Comparison of ENCODE assay signal across 8 cellular contexts in genomic region chr5:180072256-180072548, GRCh38. TPM values are rescaled to one million over a fixed set of nuclear protein-coding genes. Genes with fewer than 3 reads are reported as not detected.
DNase-seq lines count a peak whose midpoint lies in the region; ATAC-seq and TF ChIP-seq lines count a peak whose summit lies in the region.

No MANE protein-coding gene starts in this region.

- peak overlapping the region; percentile 60 for H3K4me3 Mint-ChIP-seq in activated CD4-positive, alpha-beta T cell treated with anti-CD3 and anti-CD28 coated beads, Interleukin-2, amount 10 ng/mL, durations not matched to agents 7 days and 5 days
- peak overlapping the region; percentile 38 for H3K4me3 Mint-ChIP-seq in mesothelial cell of epicardium

- H3K4me1 ChIP-seq in thoracic aorta (ENCODE audit: control insufficient read depth in 1 of 2, low read depth in 2 of 2): peaks cover 0 to 30% of the 10 kb centered on the region in 2 donors

- H3K27ac ChIP-seq in angular gyrus (ENCODE audit: low read depth, low read length): peak overlapping the region; percentile 96
- peak overlapping the region; percentile 93 to 94 for H3K27ac ChIP-seq in thoracic aorta

- peak overlapping the region; percentile 98 for H3K4me3 ChIP-seq in thoracic aorta

- H3K9me3 ChIP-seq in thoracic aorta: no peaks in the 10 kb centered on the region

- H3K36me3 Mint-ChIP-seq in activated CD4-positive, alpha-beta T cell treated with anti-CD3 and anti-CD28 coated beads, Interleukin-2, amount 10 ng/mL, durations not matched to agents 7 days and 5 days (ENCODE audit: low read depth): no peaks in the 10 kb centered on the region
- no peaks in the 10 kb centered on the region for H3K36me3 Mint-ChIP-seq in mesothelial cell of epicardium

- no peak for DNase-seq in activated CD4-positive, alpha-beta T cell treated with anti-CD3 and anti-CD28 coated beads, Interleukin-2, amount 10 ng/mL, durations not matched to agents 7 days and 5 days
- no peak for DNase-seq in activated CD4-positive, alpha-beta T cell treated with anti-CD3 and anti-CD28 coated beads for 48 hours
- DNase-seq in mesothelial cell of epicardium (ENCODE audit: low spot score in 2 of 2, unreplicated experiment in 2 of 2) (no peak), thoracic aorta (ENCODE audit: low spot score) (no peak)

- no peaks in the 10 kb centered on the region for H3K9me3 Mint-ChIP-seq in activated CD4-positive, alpha-beta T cell treated with anti-CD3 and anti-CD28 coated beads, Interleukin-2, amount 10 ng/mL, durations not matched to agents 7 days and 5 days
- H3K9me3 Mint-ChIP-seq in mesothelial cell of epicardium: no peaks in the 10 kb centered on the region

- POLR2A ChIA-PET in activated CD4-positive, alpha-beta T cell treated with anti-CD3 and anti-CD28 coated beads, Interleukin-2, amount 10 ng/mL, durations not matched to agents 7 days and 5 days (lab: Charles Lee): no interaction called here

- TF ChIP-seq CTCF in mesothelial cell of epicardium (IDR thresholded peaks at IDR 0.05; ENCODE audit: unreplicated experiment) (no peak), thoracic aorta (IDR thresholded peaks at IDR 0.05) (no peak)

- H3K36me3 ChIP-seq in thoracic aorta: no peaks in the 10 kb centered on the region

- CTCF ChIA-PET in activated CD4-positive, alpha-beta T cell treated with anti-CD3 and anti-CD28 coated beads, Interleukin-2, amount 10 ng/mL, durations not matched to agents 7 days and 5 days (lab: Charles Lee): no interaction called here

- ATAC-seq in thoracic aorta (ENCODE audit: insufficient number of reproducible peaks, low FRiP score, low read depth) (no peak), GM19463 (IDR thresholded peaks at IDR 0.05; ENCODE audit: unreplicated experiment) (no peak), HG02763 (IDR thresholded peaks at IDR 0.05; ENCODE audit: unreplicated experiment) (no peak), HG03521 (IDR thresholded peaks at IDR 0.05; ENCODE audit: unreplicated experiment) (no peak)

- peaks cover 20% of the 10 kb centered on the region for H3K4me1 Mint-ChIP-seq in activated CD4-positive, alpha-beta T cell treated with anti-CD3 and anti-CD28 coated beads, Interleukin-2, amount 10 ng/mL, durations not matched to agents 7 days and 5 days
- H3K4me1 Mint-ChIP-seq in mesothelial cell of epicardium: peaks cover 32% of the 10 kb centered on the region

- H3K27ac Mint-ChIP-seq in activated CD4-positive, alpha-beta T cell treated with anti-CD3 and anti-CD28 coated beads, Interleukin-2, amount 10 ng/mL, durations not matched to agents 7 days and 5 days: no peak overlapping the region
- H3K27ac Mint-ChIP-seq in mesothelial cell of epicardium: no peak overlapping the region

- peaks cover 29% of the 10 kb centered on the region for H3K27me3 Mint-ChIP-seq in activated CD4-positive, alpha-beta T cell treated with anti-CD3 and anti-CD28 coated beads, Interleukin-2, amount 10 ng/mL, durations not matched to agents 7 days and 5 days
- peaks cover 4% of the 10 kb centered on the region for H3K27me3 Mint-ChIP-seq in mesothelial cell of epicardium (ENCODE audit: low read depth)

- H3K27me3 ChIP-seq in thoracic aorta (replicated peaks; ENCODE audit: insufficient read depth): no peaks in the 10 kb centered on the region

RNA-seq across cellular contexts. Expression of gene RNF130, which starts 0.6 kb away (rescaled TPM):
- total RNA-seq in activated CD4-positive, alpha-beta T cell treated with anti-CD3 and anti-CD28 coated beads, Interleukin-2, amount 10 ng/mL, durations not matched to agents 7 days and 5 days: 1 to 10 TPM; 3.8 to 4.3 TPM
- total RNA-seq in mesothelial cell of epicardium (44.9 to 46.8 TPM (median 44.9 TPM) in 3 replicates), thoracic aorta (100 to 1,000 TPM in 1 of 2 donors, 10 to 100 TPM in 1; 83.9 to 151 TPM)
